Comparison of ENCODE assay signal across 21 cellular contexts in the genomic region with DNA sequence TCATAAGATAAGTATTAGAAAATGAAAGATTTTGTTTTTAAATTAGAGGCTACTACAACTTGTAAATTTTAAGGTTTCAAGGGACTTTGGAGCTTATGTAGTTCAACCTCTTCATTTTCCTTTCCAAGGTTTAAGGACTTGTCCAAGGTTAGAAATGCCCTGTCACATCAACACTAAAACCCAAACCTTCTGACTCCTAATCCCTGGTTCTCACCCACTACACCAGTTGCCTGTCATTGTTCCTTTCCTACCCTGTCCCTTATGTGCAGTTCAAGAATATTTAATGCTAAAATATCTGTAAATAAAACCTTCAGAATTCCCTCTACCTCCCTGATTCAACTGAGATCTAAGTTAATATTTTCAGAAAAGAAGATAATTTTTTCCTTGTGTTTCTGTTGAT.
DNase-seq lines count a peak whose midpoint lies in the region; FAIRE-seq and TF ChIP-seq lines count a peak whose summit lies in the region.
"Had no signal": no experiment of that assay in that cellular context is flagged by ENCODE, and none has a peak within 500 bp of the region (broad histone marks: within the 10 kb centered on the region; RNA-seq: fewer than 3 reads in every experiment).

No MANE protein-coding gene starts in this region.

- H2AFZ ChIP-seq in keratinocyte (ENCODE audit: control insufficient read depth, low read length) (no peak overlapping the region), smooth muscle cell (ENCODE audit: low read depth) (no peak overlapping the region)

- H3K4me1 Mint-ChIP-seq in Calu3 (ENCODE audit: low read depth, unreplicated experiment) (no peaks in the 10 kb centered on the region), nephron progenitor cell (peaks cover 47% of the 10 kb centered on the region)

- peaks cover 12% of the 10 kb centered on the region for H3K36me3 Mint-ChIP-seq in Calu3 (ENCODE audit: insufficient read depth, unreplicated experiment)
- H3K36me3 Mint-ChIP-seq in nephron progenitor cell (ENCODE audit: low read depth): no peaks in the 10 kb centered on the region

- no peaks in the 10 kb centered on the region for H3K79me2 ChIP-seq in keratinocyte (ENCODE audit: control insufficient read depth, insufficient read depth, low read length)
- no peaks in the 10 kb centered on the region for H3K79me2 ChIP-seq in smooth muscle cell (ENCODE audit: low read depth)

- H3K9me1 ChIP-seq in keratinocyte (ENCODE audit: control insufficient read depth, extremely low read depth, insufficient read depth, low read length): no peaks in the 10 kb centered on the region

- no peak overlapping the region for H3K4me2 ChIP-seq in keratinocyte (ENCODE audit: control insufficient read depth, extremely low read depth, insufficient read depth, low read depth, low read length)
- H3K4me2 ChIP-seq in smooth muscle cell: no peak overlapping the region

- no peaks in the 10 kb centered on the region for H3K27me3 Mint-ChIP-seq in Calu3 (ENCODE audit: unreplicated experiment)
- H3K27me3 Mint-ChIP-seq in nephron progenitor cell (ENCODE audit: low read depth, poor library complexity): peaks cover 5% of the 10 kb centered on the region

- TF ChIP-seq POLR2A in prostate gland (IDR thresholded peaks at IDR 0.05): no peak

- DNase-seq in Calu3: no peak
- DNase-seq in OCI-M1 (lab: John Stamatoyannopoulos, UW): peak; percentile 5
- DNase-seq in keratinocyte (ENCODE audit: low read depth, low spot score): no peak
- no peak for DNase-seq in prostate gland (ENCODE audit: low spot score)
- DNase-seq in smooth muscle cell (lab: John Stamatoyannopoulos, UW; ENCODE audit: unreplicated experiment): no peak
- no peak for DNase-seq in nephron progenitor cell
- DNase-seq in DMS53 treated with DMSO at 0.1 percent for 48 hours (lab: John Stamatoyannopoulos, UW; ENCODE audit: unreplicated experiment): no peak
- DNase-seq: Caco-2; DMS53; HCEC 1CT; IMR-90; Kasumi-1; MM.1S; NCI-H1105; NCI-H1694; NCI-H2107; NCI-H226; NCI-H526; NK-92 treated with Interleukin-12 subunit alpha and Interleukin-12 subunit beta, amount 100 ng/mL, for 24 hours; RPMI8226 had no signal

- no peak for TF ChIP-seq CTCF in Calu3 (IDR thresholded peaks at IDR 0.05; ENCODE audit: unreplicated experiment)
- TF ChIP-seq CTCF in keratinocyte (optimal IDR thresholded peaks at IDR 0.05 in 1 of 3, IDR thresholded peaks at IDR 0.05 in 1 of 3, conservative IDR thresholded peaks at IDR 0.05 in 1 of 3; ENCODE audit: extremely low read depth in 1 of 3, insufficient read depth in 2 of 3, low read length in 3 of 3): no peak
- TF ChIP-seq CTCF in prostate gland (IDR thresholded peaks at IDR 0.05): no peak
- TF ChIP-seq CTCF in smooth muscle cell (IDR thresholded peaks at IDR 0.05; ENCODE audit: borderline replicate concordance, insufficient read depth, poor library complexity, severe bottlenecking): no peak
- no peak for TF ChIP-seq CTCF in nephron progenitor cell (IDR thresholded peaks at IDR 0.05)

- no TSS peak for BruUV-seq in Calu3 (replicated peaks; lab: Mats Ljungman, UMichigan)

- intact Hi-C loops in Calu3 (cut with micrococcal nuclease; ENCODE audit: unreplicated experiment): no loop called here
- intact Hi-C loops in prostate gland (cut with DNase I): no loop called here

- no peaks in the 10 kb centered on the region for H4K20me1 ChIP-seq in keratinocyte (ENCODE audit: control insufficient read depth, extremely low read depth, insufficient read depth, low read length)
- H4K20me1 ChIP-seq in smooth muscle cell (ENCODE audit: low read depth): no peaks in the 10 kb centered on the region

- no peaks in the 10 kb centered on the region for H3F3A ChIP-seq in smooth muscle cell (ENCODE audit: low read depth)

- H3K4me1 ChIP-seq in keratinocyte (ENCODE audit: control insufficient read depth, extremely low read depth, insufficient read depth, low read length) (no peaks in the 10 kb centered on the region), prostate gland (replicated peaks) (no peaks in the 10 kb centered on the region), smooth muscle cell (ENCODE audit: low read depth) (peaks cover 3% of the 10 kb centered on the region)
- H3K4me1 ChIP-seq: Caco-2, SJSA1 had no signal

- H3K4me3 ChIP-seq in keratinocyte (ENCODE audit: control insufficient read depth in 2 of 3, extremely low read depth in 1 of 3, insufficient read depth in 2 of 3, low read depth in 1 of 3, low read length in 3 of 3) (no peak overlapping the region), prostate gland (no peak overlapping the region), smooth muscle cell (no peak overlapping the region)
- H3K4me3 ChIP-seq: SJSA1 had no signal

- CTCF ChIA-PET in Calu3 (lab: Charles Lee): interaction anchor here (1.0 kb wide), 1 partner anchor 10 kb away, joined by 3 read pairs; no protein-coding TSS in a partner anchor

- peaks cover 0 to 2% of the 10 kb centered on the region in 2 experiments for H3K36me3 ChIP-seq in keratinocyte (ENCODE audit: control insufficient read depth in 2 of 2, extremely low read depth in 1 of 2, insufficient read depth in 2 of 2, low read length in 2 of 2)
- no peaks in the 10 kb centered on the region for H3K36me3 ChIP-seq in prostate gland
- no peaks in the 10 kb centered on the region for H3K36me3 ChIP-seq in smooth muscle cell (ENCODE audit: low read depth)
- H3K36me3 ChIP-seq: SJSA1 had no signal

- no peak overlapping the region for H3K27ac ChIP-seq in keratinocyte (ENCODE audit: control insufficient read depth, insufficient read depth, low read length)
- H3K27ac ChIP-seq in prostate gland: peak overlapping the region; percentile 21 to 73
- H3K27ac ChIP-seq in smooth muscle cell (ENCODE audit: low read depth): no peak overlapping the region
- H3K27ac ChIP-seq: SJSA1 had no signal

- no peak overlapping the region for H3K9ac ChIP-seq in keratinocyte (ENCODE audit: control insufficient read depth, extremely low read depth, insufficient read depth, low read length)
- H3K9ac ChIP-seq in smooth muscle cell (ENCODE audit: low read depth): no peak overlapping the region

- peak; percentile 67 for FAIRE-seq in keratinocyte (lab: Jason Lieb, UNC)

- dilution Hi-C loops in keratinocyte (cut with MboI; ENCODE audit: extremely low pct_ligation_motif_present, low sequenced_read_pairs): no loop called here

- H3K9me3 Mint-ChIP-seq in Calu3 (ENCODE audit: low read depth, unreplicated experiment): no peaks in the 10 kb centered on the region
- H3K9me3 Mint-ChIP-seq in nephron progenitor cell: no peaks in the 10 kb centered on the region

- H3K27ac Mint-ChIP-seq in Calu3 (ENCODE audit: unreplicated experiment): peak overlapping the region; percentile 36
- no peak overlapping the region for H3K27ac Mint-ChIP-seq in nephron progenitor cell

- H3K9me3 ChIP-seq in keratinocyte (ENCODE audit: control insufficient read depth, low read depth, low read length) (no peaks in the 10 kb centered on the region), prostate gland (no peaks in the 10 kb centered on the region), smooth muscle cell (replicated peaks; ENCODE audit: low read depth) (no peaks in the 10 kb centered on the region)
- H3K9me3 ChIP-seq: Caco-2, SJSA1 had no signal

- H3K4me3 Mint-ChIP-seq in Calu3 (ENCODE audit: low read depth, unreplicated experiment) (no peak overlapping the region), nephron progenitor cell (no peak overlapping the region)

- no peaks in the 10 kb centered on the region for H3K27me3 ChIP-seq in keratinocyte (ENCODE audit: control insufficient read depth, extremely low read depth, insufficient read depth, low read length)
- no peaks in the 10 kb centered on the region for H3K27me3 ChIP-seq in prostate gland (replicated peaks; ENCODE audit: insufficient read depth)
- no peaks in the 10 kb centered on the region for H3K27me3 ChIP-seq in smooth muscle cell (ENCODE audit: low read depth)
- H3K27me3 ChIP-seq: SJSA1 had no signal

Comparison
In these comparisons a context has a peak if more than half of its experiments do, and no peak if none do; other contexts are left out.
1. H3K27ac ChIP-seq: peak in prostate gland (2 of 2); none in keratinocyte (single experiment) and smooth muscle cell (single experiment).